19 cellular contexts compared by ENCODE assay signal in the genomic region with DNA sequence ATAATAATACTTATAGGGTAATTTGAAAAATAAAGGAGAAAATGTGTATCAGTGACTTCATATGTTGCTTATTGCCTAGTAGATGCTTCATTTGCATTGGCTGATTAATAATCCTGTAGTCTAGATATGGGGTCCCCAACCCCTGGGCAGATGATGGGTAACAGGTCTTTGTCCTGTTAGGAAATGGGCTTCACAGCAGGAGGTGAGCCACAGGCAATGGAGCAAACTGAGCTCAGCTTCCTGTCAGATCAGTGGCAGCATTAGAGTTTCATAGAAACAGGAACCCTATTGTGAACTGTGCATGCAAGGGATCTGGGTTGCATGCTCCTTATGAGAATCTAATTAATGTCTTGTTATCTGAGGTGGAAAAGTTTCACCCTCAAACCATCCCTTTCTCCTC.
"Had no signal": no experiment of that assay in that cellular context is flagged by ENCODE, and none has a peak within 500 bp of the region (broad histone marks: within the 10 kb centered on the region; RNA-seq: fewer than 3 reads in every experiment).

No MANE protein-coding gene starts in this region.

- H3K36me3 Mint-ChIP-seq: activated CD4-positive, alpha-beta memory T cell treated with anti-CD3 and anti-CD28 coated beads for 36 hours; activated naive CD8-positive, alpha-beta T cell; brain had no signal

- H3K9me3 Mint-ChIP-seq: activated CD4-positive, alpha-beta T cell treated with anti-CD3 and anti-CD28 coated beads, Interleukin-2, amount 10 ng/mL, durations not matched to agents 7 days and 5 days; activated T-cell treated with anti-CD3 and anti-CD28 coated beads, Interleukin-2, amount 50 U/mL, for 4 hours; brain had no signal

- H3K27me3 Mint-ChIP-seq: activated CD4-positive, alpha-beta memory T cell treated with anti-CD3 and anti-CD28 coated beads for 36 hours; activated CD4-positive, alpha-beta T cell treated with anti-CD3 and anti-CD28 coated beads, Interleukin-2, amount 10 ng/mL, durations not matched to agents 7 days and 5 days; activated naive CD8-positive, alpha-beta T cell; brain; central memory CD8-positive, alpha-beta T cell had no signal

- H3K27ac Mint-ChIP-seq: activated CD4-positive, alpha-beta memory T cell treated with anti-CD3 and anti-CD28 coated beads for 36 hours; activated CD4-positive, alpha-beta T cell treated with anti-CD3 and anti-CD28 coated beads, Interleukin-2, amount 10 ng/mL, durations not matched to agents 7 days and 5 days; activated naive CD8-positive, alpha-beta T cell; brain had no signal

- ATAC-seq: activated T-cell treated with anti-CD3 and anti-CD28 coated beads, Interleukin-2, amount 50 U/mL, for 4 hours had no signal

- H3K4me1 Mint-ChIP-seq: activated CD4-positive, alpha-beta T cell treated with anti-CD3 and anti-CD28 coated beads, Interleukin-2, amount 10 ng/mL, durations not matched to agents 7 days and 5 days; brain; central memory CD8-positive, alpha-beta T cell had no signal

- H3K4me3 Mint-ChIP-seq: activated CD4-positive, alpha-beta memory T cell treated with anti-CD3 and anti-CD28 coated beads for 36 hours; activated CD4-positive, alpha-beta T cell treated with anti-CD3 and anti-CD28 coated beads, Interleukin-2, amount 10 ng/mL, durations not matched to agents 7 days and 5 days; activated naive CD8-positive, alpha-beta T cell; activated T-cell treated with anti-CD3 and anti-CD28 coated beads, Interleukin-2, amount 50 U/mL, for 4 hours; brain; central memory CD8-positive, alpha-beta T cell had no signal

- DNase-seq: activated CD4-positive, alpha-beta memory T cell treated with anti-CD3 and anti-CD28 coated beads for 36 hours; activated CD4-positive, alpha-beta T cell treated with anti-CD3 and anti-CD28 coated beads for 1 hour; activated CD4-positive, alpha-beta T cell treated with anti-CD3 and anti-CD28 coated beads, Interleukin-2, amount 10 ng/mL, durations not matched to agents 7 days and 5 days; activated CD8-positive, alpha-beta memory T cell treated with anti-CD3 and anti-CD28 coated beads for 24 hours; activated effector memory CD4-positive, alpha-beta T cell treated with anti-CD3 and anti-CD28 coated beads, Interleukin-2, amount 50 U/mL, for 16 hours; activated naive CD4-positive, alpha-beta T cell treated with Interleukin-2 at 50 U/mL for 16 hours; activated T-cell treated with anti-CD3 and anti-CD28 coated beads, Interleukin-2, amount 50 U/mL, for 4 hours; amygdala; KG1; NCI-H1092 treated with DMSO at 0.1 percent for 48 hours; NCI-H1417 treated with DMSO at 0.1 percent for 48 hours; NCI-H187; NCI-H510A treated with DMSO at 0.1 percent for 48 hours; SIG-M5; SK-N-SH; T-helper 1 cell had no signal
